Comparison of ENCODE assay signal across 22 cellular contexts in the genomic region with DNA sequence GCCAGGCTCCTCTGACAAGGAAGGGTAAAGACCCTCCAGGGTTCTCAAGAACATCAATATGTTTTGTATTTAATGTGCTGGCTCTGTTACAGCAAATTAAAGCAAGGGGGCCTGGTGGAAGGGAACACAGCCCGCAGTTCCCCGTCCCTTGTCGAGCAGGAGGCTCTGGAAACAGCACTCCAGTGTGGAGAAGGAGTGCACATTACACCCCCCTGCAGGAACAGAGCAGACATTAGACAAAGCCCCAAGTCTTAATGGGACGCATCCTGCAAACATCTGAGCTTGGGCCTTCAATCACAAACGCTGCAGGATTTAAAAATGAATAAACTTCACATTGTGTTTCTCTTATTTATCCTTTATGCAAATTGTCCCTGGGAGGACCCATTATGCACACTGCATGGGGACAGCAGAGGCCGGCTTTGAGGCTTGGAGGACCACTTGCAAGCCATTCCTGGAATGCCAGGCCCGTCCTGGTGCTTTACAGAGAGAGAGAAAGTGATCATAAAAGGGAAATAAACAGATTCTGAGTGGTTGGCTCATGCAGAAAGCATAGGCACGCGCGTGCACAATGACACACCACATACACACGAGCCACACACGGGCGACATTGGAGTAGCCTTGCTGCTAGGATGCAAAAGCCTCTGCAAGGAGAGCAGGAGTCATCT.
"Had no signal": no experiment of that assay in that cellular context is flagged by ENCODE, and none has a peak within 500 bp of the region (broad histone marks: within the 10 kb centered on the region; RNA-seq: fewer than 3 reads in every experiment).

No MANE protein-coding gene starts in this region.

- H3K36me3 ChIP-seq: spleen, transverse colon had no signal

- H3K27ac Mint-ChIP-seq: activated CD4-positive, alpha-beta T cell treated with anti-CD3 and anti-CD28 coated beads, Interleukin-2, amount 10 ng/mL, durations not matched to agents 7 days and 5 days; activated CD8-positive, alpha-beta T cell treated with anti-CD3 and anti-CD28 coated beads for 36 hours; activated T-helper 17 cell treated with anti-CD3 and anti-CD28 coated beads, Interleukin-2, amount 50 U/mL, for 72 hours; memory B cell; naive thymus-derived CD4-positive, alpha-beta T cell had no signal

- H3K9me3 ChIP-seq: spleen, testis, transverse colon had no signal

- DNase-seq: activated CD4-positive, alpha-beta T cell treated with anti-CD3 and anti-CD28 coated beads, Interleukin-2, amount 10 ng/mL, durations not matched to agents 7 days and 5 days; activated CD4-positive, CD25-positive, alpha-beta regulatory T cell treated with anti-CD3 and anti-CD28 coated beads, Interleukin-2, amount 50 U/mL, for 72 hours; activated CD8-positive, alpha-beta T cell treated with anti-CD3 and anti-CD28 coated beads for 36 hours; activated gamma-delta T cell treated with Interleukin-2 at 50 U/mL for 16 hours; activated naive CD4-positive, alpha-beta T cell treated with anti-CD3 and anti-CD28 coated beads, Interleukin-2, amount 50 U/mL, for 16 hours; activated T-cell treated with anti-CD3 and anti-CD28 coated beads, Interleukin-2, amount 50 U/mL, for 4 hours; amniotic stem cell; caudate nucleus; dermis blood vessel endothelial cell; effector CD8-positive, alpha-beta T cell; kidney; midbrain; naive thymus-derived CD4-positive, alpha-beta T cell; right cardiac atrium; spleen; stimulated activated naive CD4-positive, alpha-beta T cell treated with Interleukin-2 at 50 U/mL for 16 hours; T-helper 1 cell; testis; transverse colon had no signal

- H3K4me1 ChIP-seq: testis had no signal

- H3K36me3 Mint-ChIP-seq: naive thymus-derived CD4-positive, alpha-beta T cell had no signal

- H3K27ac ChIP-seq: spleen, testis, transverse colon had no signal

- H3K4me3 Mint-ChIP-seq: activated CD4-positive, alpha-beta T cell treated with anti-CD3 and anti-CD28 coated beads, Interleukin-2, amount 10 ng/mL, durations not matched to agents 7 days and 5 days; activated CD8-positive, alpha-beta T cell treated with anti-CD3 and anti-CD28 coated beads for 36 hours; activated T-cell treated with anti-CD3 and anti-CD28 coated beads, Interleukin-2, amount 50 U/mL, for 4 hours; activated T-helper 17 cell treated with anti-CD3 and anti-CD28 coated beads, Interleukin-2, amount 50 U/mL, for 72 hours; memory B cell; naive thymus-derived CD4-positive, alpha-beta T cell; neural crest cell had no signal

- H3K4me3 ChIP-seq: spleen, testis, transverse colon had no signal

- H3K27me3 Mint-ChIP-seq: activated CD4-positive, alpha-beta T cell treated with anti-CD3 and anti-CD28 coated beads, Interleukin-2, amount 10 ng/mL, durations not matched to agents 7 days and 5 days had no signal

- ATAC-seq: activated CD8-positive, alpha-beta T cell treated with anti-CD3 and anti-CD28 coated beads for 36 hours; activated T-cell treated with anti-CD3 and anti-CD28 coated beads, Interleukin-2, amount 50 U/mL, for 4 hours; activated T-helper 17 cell treated with anti-CD3 and anti-CD28 coated beads, Interleukin-2, amount 50 U/mL, for 72 hours; naive thymus-derived CD4-positive, alpha-beta T cell; right cardiac atrium had no signal

- H3K4me1 Mint-ChIP-seq: activated CD4-positive, alpha-beta T cell treated with anti-CD3 and anti-CD28 coated beads, Interleukin-2, amount 10 ng/mL, durations not matched to agents 7 days and 5 days; activated T-helper 17 cell treated with anti-CD3 and anti-CD28 coated beads, Interleukin-2, amount 50 U/mL, for 72 hours; naive thymus-derived CD4-positive, alpha-beta T cell; neural crest cell had no signal

- H3K9me3 Mint-ChIP-seq: activated CD8-positive, alpha-beta T cell treated with anti-CD3 and anti-CD28 coated beads for 36 hours; activated T-cell treated with anti-CD3 and anti-CD28 coated beads, Interleukin-2, amount 50 U/mL, for 4 hours; neural crest cell had no signal

- H3K27me3 ChIP-seq: testis, transverse colon had no signal
